In genomic region chr18:62186656-62187542, GRCh38 we compare ENCODE assay signal across 8 cellular contexts. TPM values are rescaled to one million over a fixed set of nuclear protein-coding genes. Genes with fewer than 3 reads are reported as not detected.
DNase-seq lines count a peak whose midpoint lies in the region; ATAC-seq and TF ChIP-seq lines count a peak whose summit lies in the region.

A gene with protein sequence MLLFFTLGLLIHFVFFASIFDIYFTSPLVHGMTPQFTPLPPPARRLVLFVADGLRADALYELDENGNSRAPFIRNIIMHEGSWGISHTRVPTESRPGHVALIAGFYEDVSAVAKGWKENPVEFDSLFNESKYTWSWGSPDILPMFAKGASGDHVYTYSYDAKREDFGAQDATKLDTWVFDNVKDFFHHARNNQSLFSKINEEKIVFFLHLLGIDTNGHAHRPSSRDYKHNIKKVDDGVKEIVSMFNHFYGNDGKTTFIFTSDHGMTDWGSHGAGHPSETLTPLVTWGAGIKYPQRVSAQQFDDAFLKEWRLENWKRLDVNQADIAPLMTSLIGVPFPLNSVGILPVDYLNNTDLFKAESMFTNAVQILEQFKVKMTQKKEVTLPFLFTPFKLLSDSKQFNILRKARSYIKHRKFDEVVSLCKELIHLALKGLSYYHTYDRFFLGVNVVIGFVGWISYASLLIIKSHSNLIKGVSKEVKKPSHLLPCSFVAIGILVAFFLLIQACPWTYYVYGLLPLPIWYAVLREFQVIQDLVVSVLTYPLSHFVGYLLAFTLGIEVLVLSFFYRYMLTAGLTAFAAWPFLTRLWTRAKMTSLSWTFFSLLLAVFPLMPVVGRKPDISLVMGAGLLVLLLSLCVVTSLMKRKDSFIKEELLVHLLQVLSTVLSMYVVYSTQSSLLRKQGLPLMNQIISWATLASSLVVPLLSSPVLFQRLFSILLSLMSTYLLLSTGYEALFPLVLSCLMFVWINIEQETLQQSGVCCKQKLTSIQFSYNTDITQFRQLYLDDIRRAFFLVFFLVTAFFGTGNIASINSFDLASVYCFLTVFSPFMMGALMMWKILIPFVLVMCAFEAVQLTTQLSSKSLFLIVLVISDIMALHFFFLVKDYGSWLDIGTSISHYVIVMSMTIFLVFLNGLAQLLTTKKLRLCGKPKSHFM (minus strand): TSS chr18:62187056. CDS start chr18:62161353, 25,703 bp downstream.
A gene with protein sequence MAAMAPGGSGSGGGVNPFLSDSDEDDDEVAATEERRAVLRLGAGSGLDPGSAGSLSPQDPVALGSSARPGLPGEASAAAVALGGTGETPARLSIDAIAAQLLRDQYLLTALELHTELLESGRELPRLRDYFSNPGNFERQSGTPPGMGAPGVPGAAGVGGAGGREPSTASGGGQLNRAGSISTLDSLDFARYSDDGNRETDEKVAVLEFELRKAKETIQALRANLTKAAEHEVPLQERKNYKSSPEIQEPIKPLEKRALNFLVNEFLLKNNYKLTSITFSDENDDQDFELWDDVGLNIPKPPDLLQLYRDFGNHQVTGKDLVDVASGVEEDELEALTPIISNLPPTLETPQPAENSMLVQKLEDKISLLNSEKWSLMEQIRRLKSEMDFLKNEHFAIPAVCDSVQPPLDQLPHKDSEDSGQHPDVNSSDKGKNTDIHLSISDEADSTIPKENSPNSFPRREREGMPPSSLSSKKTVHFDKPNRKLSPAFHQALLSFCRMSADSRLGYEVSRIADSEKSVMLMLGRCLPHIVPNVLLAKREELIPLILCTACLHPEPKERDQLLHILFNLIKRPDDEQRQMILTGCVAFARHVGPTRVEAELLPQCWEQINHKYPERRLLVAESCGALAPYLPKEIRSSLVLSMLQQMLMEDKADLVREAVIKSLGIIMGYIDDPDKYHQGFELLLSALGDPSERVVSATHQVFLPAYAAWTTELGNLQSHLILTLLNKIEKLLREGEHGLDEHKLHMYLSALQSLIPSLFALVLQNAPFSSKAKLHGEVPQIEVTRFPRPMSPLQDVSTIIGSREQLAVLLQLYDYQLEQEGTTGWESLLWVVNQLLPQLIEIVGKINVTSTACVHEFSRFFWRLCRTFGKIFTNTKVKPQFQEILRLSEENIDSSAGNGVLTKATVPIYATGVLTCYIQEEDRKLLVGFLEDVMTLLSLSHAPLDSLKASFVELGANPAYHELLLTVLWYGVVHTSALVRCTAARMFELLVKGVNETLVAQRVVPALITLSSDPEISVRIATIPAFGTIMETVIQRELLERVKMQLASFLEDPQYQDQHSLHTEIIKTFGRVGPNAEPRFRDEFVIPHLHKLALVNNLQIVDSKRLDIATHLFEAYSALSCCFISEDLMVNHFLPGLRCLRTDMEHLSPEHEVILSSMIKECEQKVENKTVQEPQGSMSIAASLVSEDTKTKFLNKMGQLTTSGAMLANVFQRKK (plus strand): TSS chr18:62187255. CDS start chr18:62187506, 251 bp downstream.

- H3K4me1 ChIP-seq in DOHH2 (ENCODE audit: control insufficient read depth, low read length), result peaks cover 44% of the 10 kb centered on the region
- peaks cover 16% of the 10 kb centered on the region for H3K4me1 ChIP-seq in GM23338 (ENCODE audit: insufficient read depth)

- peaks cover 36% of the 10 kb centered on the region for H3K36me3 ChIP-seq in DOHH2 (ENCODE audit: control insufficient read depth, low read length)
- no peaks in the 10 kb centered on the region for H3K36me3 ChIP-seq in GM23338 (ENCODE audit: insufficient read depth)

- H3K4me3 ChIP-seq in DOHH2 (ENCODE audit: low read length) (peak within 1 kb of the TSS; percentile 100), GM23338 (peak within 1 kb of the TSS; percentile 95)

- H3K27ac Mint-ChIP-seq in GM23338, result peak within 1 kb of the TSS; percentile 100
- H3K27ac Mint-ChIP-seq in naive B cell, result peak within 1 kb of the TSS; percentile 93 to 99 (median 96)
- H3K27ac Mint-ChIP-seq in stimulated activated memory B cell treated with anti-CD40 and anti-IgM and Interleukin-4, amounts not matched to agents 10 μg/mL and 1 μg/mL and 100 μg/mL, for 72 hours, result peak within 1 kb of the TSS; percentile 95

- H3K27ac ChIP-seq in DOHH2 (ENCODE audit: low read depth, low read length) (peak within 1 kb of the TSS; percentile 51), GM23338 (ENCODE audit: low read depth) (peak within 1 kb of the TSS; percentile 94)

- H4K20me1 ChIP-seq in DOHH2 (ENCODE audit: control insufficient read depth, insufficient read depth, low read depth, low read length) (peaks cover 15% of the 10 kb centered on the region; the same call in 1 of the 2 replicates), GM23338 (replicated peaks; ENCODE audit: insufficient read depth) (peaks cover 22% of the 10 kb centered on the region)

- H3K9me3 ChIP-seq in DOHH2 (ENCODE audit: control insufficient read depth, insufficient read depth, low read length), result peaks cover 3% of the 10 kb centered on the region; the same call in 1 of the 2 replicates

- H3K27me3 Mint-ChIP-seq in GM23338 (ENCODE audit: insufficient read depth, low read depth, poor library complexity), result peaks cover 9% of the 10 kb centered on the region
- H3K27me3 Mint-ChIP-seq in naive B cell, result no peaks in the 10 kb centered on the region
- H3K27me3 Mint-ChIP-seq in stimulated activated memory B cell treated with anti-CD40 and anti-IgM and Interleukin-4, amounts not matched to agents 10 μg/mL and 1 μg/mL and 100 μg/mL, for 72 hours, result no peaks in the 10 kb centered on the region

- DNase-seq in GM23338 (ENCODE audit: low spot score) (peak; percentile 100), LHCN-M2 (ENCODE audit: low read depth) (peak; percentile 98), RPMI8226 (peak; percentile 99), fibroblast of gingiva (ENCODE audit: low read depth) (peak; percentile 98), naive B cell (peak; percentile 96)
- peak; percentile 84 to 90 for DNase-seq in activated T-helper 1 cell treated with anti-CD3 and anti-CD28 coated beads, Interleukin-2, amount 50 U/mL, for 16 hours (ENCODE audit: low read depth in 1 of 2, low spot score in 1 of 2)

- H3K9me3 Mint-ChIP-seq in GM23338 (no peaks in the 10 kb centered on the region), naive B cell (no peaks in the 10 kb centered on the region)
- H3K9me3 Mint-ChIP-seq in stimulated activated memory B cell treated with anti-CD40 and anti-IgM and Interleukin-4, amounts not matched to agents 10 μg/mL and 1 μg/mL and 100 μg/mL, for 72 hours, result no peaks in the 10 kb centered on the region

- H3F3A ChIP-seq in DOHH2 (ENCODE audit: control insufficient read depth, insufficient read depth), result peaks cover 8% of the 10 kb centered on the region; the same call in 1 of the 2 replicates
- peaks cover 6% of the 10 kb centered on the region; the same call in 1 of the 2 replicates for H3F3A ChIP-seq in GM23338 (replicated peaks; ENCODE audit: low read depth)

- peak within 1 kb of the TSS; percentile 99 for H2AFZ ChIP-seq in GM23338

- no peaks in the 10 kb centered on the region for H3K27me3 ChIP-seq in DOHH2 (ENCODE audit: control insufficient read depth, low read length)
- no peaks in the 10 kb centered on the region for H3K27me3 ChIP-seq in GM23338 (ENCODE audit: insufficient read depth)

- TF ChIP-seq CTCF in DOHH2 (IDR thresholded peaks at IDR 0.05; ENCODE audit: low read depth, low read length, poor library complexity, severe bottlenecking) (no peak), GM23338 (conservative IDR thresholded peaks at IDR 0.05; ENCODE audit: low read depth in 2 of 2) (no peak)

- H3K9me2 ChIP-seq in DOHH2 (replicated peaks; ENCODE audit: control insufficient read depth, low read length) (no peaks in the 10 kb centered on the region), GM23338 (ENCODE audit: insufficient read depth) (no peaks in the 10 kb centered on the region)

- peaks cover 15% of the 10 kb centered on the region; the same call in 2 of the 3 replicates for H3K4me1 Mint-ChIP-seq in GM23338
- peaks cover 46 to 58% (median 53%) of the 10 kb centered on the region in 3 donors for H3K4me1 Mint-ChIP-seq in naive B cell
- H3K4me1 Mint-ChIP-seq in stimulated activated memory B cell treated with anti-CD40 and anti-IgM and Interleukin-4, amounts not matched to agents 10 μg/mL and 1 μg/mL and 100 μg/mL, for 72 hours, result peaks cover 48% of the 10 kb centered on the region

- H3K4me2 ChIP-seq in DOHH2 (ENCODE audit: low read length), result peak within 1 kb of the TSS; percentile 94
- H3K4me2 ChIP-seq in GM23338, result peak within 1 kb of the TSS; percentile 92

- H3K4me3 Mint-ChIP-seq in GM23338 (peak within 1 kb of the TSS; percentile 100), naive B cell (peak within 1 kb of the TSS; percentile 96 to 100 (median 100))
- peak within 1 kb of the TSS; percentile 95 for H3K4me3 Mint-ChIP-seq in stimulated activated memory B cell treated with anti-CD40 and anti-IgM and Interleukin-4, amounts not matched to agents 10 μg/mL and 1 μg/mL and 100 μg/mL, for 72 hours

- H3K36me3 Mint-ChIP-seq in GM23338 (ENCODE audit: low read depth) (no peaks in the 10 kb centered on the region), naive B cell (peaks cover 3 to 6% of the 10 kb centered on the region in 2 donors)
- peaks cover 15% of the 10 kb centered on the region for H3K36me3 Mint-ChIP-seq in stimulated activated memory B cell treated with anti-CD40 and anti-IgM and Interleukin-4, amounts not matched to agents 10 μg/mL and 1 μg/mL and 100 μg/mL, for 72 hours

- H3K79me2 ChIP-seq in DOHH2 (ENCODE audit: control insufficient read depth, low read length) (peaks cover 90% of the 10 kb centered on the region), GM23338 (replicated peaks; ENCODE audit: insufficient read depth) (peaks cover 76% of the 10 kb centered on the region)

- ATAC-seq in GM23338 (peak; percentile 91), naive B cell (ENCODE audit: low read depth in 2 of 2) (peak; percentile 89 to 90)
- ATAC-seq in stimulated activated memory B cell treated with anti-CD40 and anti-IgM and Interleukin-4, amounts not matched to agents 10 μg/mL and 1 μg/mL and 100 μg/mL, for 72 hours, result peak; percentile 98

RNA-seq across cellular contexts. Expression of the first gene that starts in this region (rescaled TPM):
- 30.3 and 33.0 TPM in 2 replicates for total RNA-seq in GM23338 (2014; rRNA removed; shearing (Covaris generic))
- 7.9 and 9.4 TPM in 2 replicates for polyA plus RNA-seq in GM23338 (2016; fragmentation: Nextera tagmentation; extraction: Ambion mirVana)
- 22.4 and 30.5 TPM in 2 replicates for total RNA-seq in LHCN-M2 (2014; rRNA removed)
- 6.2 TPM for polyA plus RNA-seq in LHCN-M2 (2012)
- polyA plus RNA-seq in naive B cell (ENCODE audit: low read depth in 6 of 6), result 10 to 100 TPM in 5 of 6 donors, 1 to 10 TPM in 1; 6.4 to 18.5 (median 14.7) TPM

RNA-seq across cellular contexts. Expression of the second gene that starts in this region (rescaled TPM):
- 48.7 and 56.4 TPM in 2 replicates for total RNA-seq in GM23338 (2014; rRNA removed; shearing (Covaris generic))
- polyA plus RNA-seq in GM23338 (2016; fragmentation: Nextera tagmentation; extraction: Ambion mirVana), result 6.5 and 8.8 TPM in 2 replicates
- 22.8 and 25.5 TPM in 2 replicates for total RNA-seq in LHCN-M2 (2014; rRNA removed)
- polyA plus RNA-seq in LHCN-M2 (2012), result 9.5 TPM
- polyA plus RNA-seq in naive B cell (ENCODE audit: low read depth in 6 of 6), result 10 to 100 TPM in 5 of 6 donors, 1 to 10 TPM in 1; 6.9 to 19.6 (median 11.8) TPM

Comparison
In these comparisons a context has a peak if more than half of its experiments do, and no peak if none do; other contexts are left out.
1. Peak in every context shown above with its lines: DNase-seq, ATAC-seq, H3K4me3 ChIP-seq and H3K27ac ChIP-seq.